ENCODE assay signal across 8 cellular contexts in the genomic region with DNA sequence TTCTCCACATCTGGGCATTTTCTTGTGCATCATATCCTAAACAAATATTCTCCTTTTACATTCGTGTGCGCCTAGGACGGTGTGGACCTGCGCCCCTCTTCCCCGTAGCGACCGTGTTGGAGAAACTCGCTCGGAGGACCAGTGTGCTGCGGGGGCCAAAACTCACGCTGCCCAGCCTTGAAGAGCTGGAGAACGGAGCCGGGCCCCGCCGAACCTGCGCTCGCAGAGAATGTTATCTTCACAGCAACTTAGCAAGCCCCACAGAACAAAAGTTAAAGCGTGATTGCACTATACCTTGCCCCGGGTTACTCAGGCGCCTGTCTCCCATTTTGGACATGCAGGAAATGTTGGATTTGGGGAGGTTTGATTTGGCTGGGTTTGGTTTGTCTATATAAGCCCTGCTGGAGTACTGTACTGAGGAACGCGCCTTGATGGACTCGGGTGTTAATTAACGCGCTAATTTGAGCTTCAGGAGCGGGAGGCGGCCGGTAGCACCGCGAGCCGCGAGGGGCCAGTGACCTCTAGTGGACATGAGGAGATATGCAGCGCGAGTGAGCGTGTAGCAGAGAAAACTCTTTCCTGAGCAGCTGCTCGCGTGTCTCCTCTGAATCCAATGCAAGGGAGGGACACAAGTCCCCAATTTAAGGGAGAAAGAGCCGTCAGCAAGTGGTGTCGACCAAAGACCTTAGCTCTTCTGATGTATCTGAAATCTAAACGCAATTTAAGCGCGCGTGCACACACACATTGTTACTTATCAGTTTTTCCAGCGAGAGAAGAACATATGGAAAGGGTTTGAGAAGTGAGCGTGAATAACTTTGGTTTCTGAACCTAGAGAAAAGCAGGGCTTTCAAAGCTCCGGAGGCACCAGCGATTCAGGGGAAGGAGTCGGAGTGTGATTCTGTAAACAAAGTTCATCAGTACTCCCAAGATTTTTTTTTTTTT.
DNase-seq lines count a peak whose midpoint lies in the region; ATAC-seq and TF ChIP-seq lines count a peak whose summit lies in the region.

No MANE protein-coding gene starts in this region.

- H3K9me3 Mint-ChIP-seq in T-cell: peaks cover 0 to 4% (median 4%) of the 10 kb centered on the region in 3 donors

- ATAC-seq in T-cell (replicated peaks in 1 of 4): peak; percentile 85 to 89 (median 86)
- peak; percentile 94 for ATAC-seq in left ventricle myocardium superior

- POLR2A ChIA-PET in T-cell (lab: Charles Lee): no interaction called here

- no peaks in the 10 kb centered on the region for H3K36me3 Mint-ChIP-seq in T-cell

- CTCF ChIA-PET in T-cell (lab: Charles Lee): interaction anchor here (0.6 to 3.6 kb wide), 27 partner anchors 9 to 1868 kb away, joined by 3 to 74 read pairs (median 6); a partner anchor contains a TSS

- no peak for DNase-seq in GM12864 (ENCODE audit: low read depth)
- peak; percentile 49 for DNase-seq in H4 (ENCODE audit: low spot score)
- DNase-seq in Kasumi-1 (lab: John Stamatoyannopoulos, UW): peak; percentile 74 to 81
- DNase-seq in T-cell: peak in 33 of 34 experiments; percentile 28 to 63 (median 53)
- DNase-seq in amygdala (lab: John Stamatoyannopoulos, UW): peak in 45 of 56 donors; percentile 25 to 92 (median 80)
- DNase-seq in left ventricle myocardium superior: peak; percentile 74
- no peak for DNase-seq in retinal pigment epithelial cell (ENCODE audit: low read depth)
- no peak for DNase-seq in GF-D8 (lab: John Stamatoyannopoulos, UW)

- H3K4me3 ChIP-seq in GM12864 (ENCODE audit: low read depth, low read length) (no peak overlapping the region), retinal pigment epithelial cell (ENCODE audit: low read length) (peak overlapping the region; percentile 23)

- H3K27me3 Mint-ChIP-seq in T-cell: peaks cover 76 to 95% of the 10 kb centered on the region in 2 donors

- H3K27ac Mint-ChIP-seq in T-cell: peak overlapping the region in 1 of 2 donors; percentile 32

- peak overlapping the region; percentile 54 to 66 (median 55) for H3K4me3 Mint-ChIP-seq in T-cell

- TF ChIP-seq CTCF in GM12864 (IDR thresholded peaks at IDR 0.05; ENCODE audit: low read depth, low read length, missing control alignments) (peak; percentile 95), retinal pigment epithelial cell (conservative IDR thresholded peaks at IDR 0.05; ENCODE audit: low read depth, low read length) (peak; percentile 98)

- peaks cover 13 to 25% (median 16%) of the 10 kb centered on the region in 3 donors for H3K4me1 Mint-ChIP-seq in T-cell

- intact Hi-C loops in left ventricle myocardium superior (cut with micrococcal nuclease): no loop called here

Comparison
In these comparisons a context has a peak if more than half of its experiments do, and no peak if none do; other contexts are left out.
1. DNase-seq: peak in H4 (single experiment), Kasumi-1 (2 of 2), T-cell (33 of 34), amygdala (45 of 56) and left ventricle myocardium superior (single experiment); none in GM12864 (single experiment), retinal pigment epithelial cell (single experiment) and GF-D8 (single experiment).